Comparison of ENCODE assay signal across 8 cellular contexts in genomic region chr16:84599528-84600202, GRCh38. TPM values are rescaled to one million over a fixed set of nuclear protein-coding genes. Genes with fewer than 3 reads are reported as not detected.
DNase-seq lines count a peak whose midpoint lies in the region; ATAC-seq and TF ChIP-seq lines count a peak whose summit lies in the region.

No MANE protein-coding gene starts in this region.

- peaks cover 27 to 28% of the 10 kb centered on the region in 2 donors for H3K27me3 Mint-ChIP-seq in natural killer cell (ENCODE audit: low read depth in 2 of 2)

- H3K4me1 ChIP-seq in stomach: peaks cover 64 to 100% (median 97%) of the 10 kb centered on the region in 4 donors

- intact Hi-C loops in natural killer cell (cut with micrococcal nuclease) (no loop called here), stomach (cut with DNase I; ENCODE audit: low total_unique reads) (no loop called here)

- peak overlapping the region; percentile 42 to 89 for H3K27ac Mint-ChIP-seq in natural killer cell

- no peak for TF ChIP-seq EP300 in stomach (IDR thresholded peaks at IDR 0.05)

- ATAC-seq in GM19463 (IDR thresholded peaks at IDR 0.05; ENCODE audit: unreplicated experiment): peak; percentile 37
- ATAC-seq in natural killer cell: peak; percentile 24 to 62 (median 46)
- no peak for ATAC-seq in GM21576 (IDR thresholded peaks at IDR 0.05; ENCODE audit: unreplicated experiment)

- POLR2A ChIA-PET in BJ (lab: Charles Lee): interaction anchor here (0.6 kb wide), 1 partner anchor 86 kb away, joined by 3 read pairs; no protein-coding TSS in a partner anchor

- CTCF ChIA-PET in BJ (lab: Yijun Ruan, JAX): interaction anchor here (0.7 to 2.2 kb wide), 3 partner anchors 16 to 89 kb away, joined by 3 to 5 read pairs (median 4); no protein-coding TSS in a partner anchor

- TF ChIP-seq CTCF in BJ (IDR thresholded peaks at IDR 0.05; ENCODE audit: insufficient read depth, low read depth, low read length): no peak
- no peak for TF ChIP-seq CTCF in natural killer cell (IDR thresholded peaks at IDR 0.05)
- TF ChIP-seq CTCF in stomach (IDR thresholded peaks at IDR 0.05): no peak

- no peaks in the 10 kb centered on the region for H3K9me3 ChIP-seq in stomach

- 5 to 14% (median 8%) methylated on average over 12 of the region's 12 CpGs for WGBS in stomach, 5 donors

- peaks cover 43 to 51% of the 10 kb centered on the region in 2 donors for H3K4me1 Mint-ChIP-seq in natural killer cell

- H3K4me3 ChIP-seq in BJ (ENCODE audit: low read depth, low read length) (peak overlapping the region; percentile 5; the same call in 1 of the 2 replicates), stomach (peak overlapping the region; percentile 11 to 32 (median 20))

- H3K9me3 Mint-ChIP-seq in natural killer cell: no peaks in the 10 kb centered on the region

- H3K27ac ChIP-seq in stomach: peak overlapping the region; percentile 79 to 91 (median 90)

- peak overlapping the region; percentile 55 for H3K4me3 Mint-ChIP-seq in natural killer cell

- no peak for DNase-seq in BJ (ENCODE audit: low read depth)
- DNase-seq in NCI-H146 (lab: John Stamatoyannopoulos, UW): peak; percentile 80
- DNase-seq in activated T-cell treated with anti-CD3 and anti-CD28 coated beads, Interleukin-2, amount 50 U/mL, for 48 hours: peak; percentile 82 to 87
- peak; percentile 80 for DNase-seq in fibroblast of peridontal ligament (ENCODE audit: extremely low read depth)
- no peak for DNase-seq in natural killer cell
- peak; percentile 51 for DNase-seq in stomach

- H3K27me3 ChIP-seq in BJ (ENCODE audit: control insufficient read depth, insufficient read depth, low read length): no peaks in the 10 kb centered on the region
- H3K27me3 ChIP-seq in stomach: no peaks in the 10 kb centered on the region

- no peaks in the 10 kb centered on the region for H3K36me3 Mint-ChIP-seq in natural killer cell

- H3K36me3 ChIP-seq in BJ (ENCODE audit: control insufficient read depth, insufficient read depth, low read length): peaks cover 6% of the 10 kb centered on the region
- H3K36me3 ChIP-seq in stomach: no peaks in the 10 kb centered on the region

- TF ChIP-seq POLR2A in stomach (IDR thresholded peaks at IDR 0.05): no peak

RNA-seq across cellular contexts. Expression of gene COTL1, which starts 18.2 kb away (rescaled TPM):
- polyA plus RNA-seq in BJ (2011; rRNA removed) (161 and 166 TPM in 2 replicates), stomach (100 to 1,000 TPM in 2 of 3 donors, 10 to 100 TPM in 1; 52.7 to 187 (median 184) TPM)
- polyA minus RNA-seq in BJ (2011; rRNA and poly(A)+ RNA removed): 70.9 and 91.6 TPM in 2 replicates
- total RNA-seq in natural killer cell (100 to 1,000 TPM in 2 of 3 donors, 10 to 100 TPM in 1; 43.7 to 187 (median 116) TPM), stomach (100 to 1,000 TPM in 3 of 5 donors, 10 to 100 TPM in 2; 40.3 to 184 (median 173) TPM)

RNA-seq across cellular contexts. Expression of gene KLHL36, which starts 48.6 kb away (rescaled TPM):
- polyA plus RNA-seq in BJ (2011; rRNA removed) (33.2 and 43.7 TPM in 2 replicates), stomach (10 to 100 TPM; 10.5 to 14.3 (median 13.6) TPM)
- 43.2 and 54.3 TPM in 2 replicates for polyA minus RNA-seq in BJ (2011; rRNA and poly(A)+ RNA removed)
- total RNA-seq in natural killer cell (10 to 100 TPM; 47.2 to 62.3 (median 60.5) TPM), stomach (10 to 100 TPM; 29.5 to 62.4 (median 43.7) TPM)

Comparison
In these comparisons a context has a peak if more than half of its experiments do, and no peak if none do; other contexts are left out.
1. DNase-seq: peak in NCI-H146 (single experiment), activated T-cell treated with anti-CD3 and anti-CD28 coated beads, Interleukin-2, amount 50 U/mL, for 48 hours (2 of 2), fibroblast of peridontal ligament (single experiment) and stomach (single experiment); none in BJ (single experiment) and natural killer cell (single experiment).